Comparison of ENCODE assay signal across 7 cellular contexts in genomic region chr15:31330111-31330785, GRCh38. TPM values are rescaled to one million over a fixed set of nuclear protein-coding genes. Genes with fewer than 3 reads are reported as not detected.
A peak's percentile ranks its signal among the peaks of the same experiment; 100 is the strongest.
DNase-seq lines count a peak whose midpoint lies in the region; ATAC-seq, FAIRE-seq and TF ChIP-seq lines count a peak whose summit lies in the region.

No MANE protein-coding gene starts in this region.

- H3K4me3 ChIP-seq in GM23338 (peak overlapping the region; percentile 70; the same call in 1 of the 2 replicates), kidney (ENCODE audit: low read length in 2 of 2) (peak overlapping the region; percentile 3 to 70)

- H3F3A ChIP-seq in GM23338 (replicated peaks; ENCODE audit: low read depth): 0 out of 2 replicates have a peak, but pooled peaks cover 3% of the 10 kb centered on the region

- H3K79me2 ChIP-seq in GM23338 (replicated peaks; ENCODE audit: insufficient read depth): peaks cover 65% of the 10 kb centered on the region

- H3K27ac Mint-ChIP-seq in GM23338: no peak overlapping the region
- H3K27ac Mint-ChIP-seq in activated CD8-positive, alpha-beta T cell treated with anti-CD3 and anti-CD28 coated beads for 36 hours: peak overlapping the region; percentile 95
- peak overlapping the region; percentile 85 for H3K27ac Mint-ChIP-seq in stimulated activated memory B cell treated with anti-CD40 and anti-IgM and Interleukin-4, amounts not matched to agents 10 μg/mL and 1 μg/mL and 100 μg/mL, for 72 hours

- H3K4me2 ChIP-seq in GM23338: peak overlapping the region; percentile 88; the same call in 1 of the 2 replicates

- no peak for DNase-seq in GM23338 (ENCODE audit: low spot score)
- no peak for DNase-seq in activated CD8-positive, alpha-beta T cell treated with anti-CD3 and anti-CD28 coated beads for 36 hours
- no peak for DNase-seq in kidney
- no peak for DNase-seq in amygdala (lab: John Stamatoyannopoulos, UW)
- no peak for DNase-seq in NCI-H69 (lab: John Stamatoyannopoulos, UW)
- no peak for DNase-seq in GM13977 (ENCODE audit: low spot score)

- peaks cover 35% of the 10 kb centered on the region for H4K20me1 ChIP-seq in GM23338 (replicated peaks; ENCODE audit: insufficient read depth)

- H3K27me3 ChIP-seq in GM23338 (ENCODE audit: insufficient read depth): peaks cover under 1% of the 10 kb centered on the region; the same call in 1 of the 2 replicates

- no peak for FAIRE-seq in kidney (lab: Jason Lieb, UNC)

- H3K4me3 Mint-ChIP-seq in GM23338: peak overlapping the region; percentile 86
- H3K4me3 Mint-ChIP-seq in activated CD8-positive, alpha-beta T cell treated with anti-CD3 and anti-CD28 coated beads for 36 hours: peak overlapping the region; percentile 99
- H3K4me3 Mint-ChIP-seq in stimulated activated memory B cell treated with anti-CD40 and anti-IgM and Interleukin-4, amounts not matched to agents 10 μg/mL and 1 μg/mL and 100 μg/mL, for 72 hours: peak overlapping the region; percentile 88

- H2AFZ ChIP-seq in GM23338: no peak overlapping the region

- TF ChIP-seq CTCF in GM23338 (conservative IDR thresholded peaks at IDR 0.05; ENCODE audit: low read depth in 2 of 2) (no peak), kidney (IDR thresholded peaks at IDR 0.05; ENCODE audit: borderline replicate concordance, extremely low read depth, insufficient read depth) (no peak), GM13977 (IDR thresholded peaks at IDR 0.05; ENCODE audit: extremely low read depth, insufficient read depth, missing control alignments) (no peak)
- TF ChIP-seq CTCF in activated CD8-positive, alpha-beta T cell treated with anti-CD3 and anti-CD28 coated beads for 36 hours (IDR thresholded peaks at IDR 0.05): no peak

- POLR2A ChIA-PET in activated CD8-positive, alpha-beta T cell treated with anti-CD3 and anti-CD28 coated beads for 36 hours (lab: Charles Lee): interaction anchor here (0.8 to 3.6 kb wide), 3 partner anchors 13 to 36 kb away, joined by 3 to 28 read pairs (median 10); no protein-coding TSS in a partner anchor

- H3K4me1 Mint-ChIP-seq in GM23338: peaks cover 45% of the 10 kb centered on the region
- peaks cover 62% of the 10 kb centered on the region for H3K4me1 Mint-ChIP-seq in activated CD8-positive, alpha-beta T cell treated with anti-CD3 and anti-CD28 coated beads for 36 hours (ENCODE audit: low read depth)
- H3K4me1 Mint-ChIP-seq in stimulated activated memory B cell treated with anti-CD40 and anti-IgM and Interleukin-4, amounts not matched to agents 10 μg/mL and 1 μg/mL and 100 μg/mL, for 72 hours: peaks cover 55% of the 10 kb centered on the region

- H3K27ac ChIP-seq in GM23338 (ENCODE audit: low read depth) (no peak overlapping the region), kidney (ENCODE audit: low read depth in 2 of 2, low read length in 2 of 2) (peak overlapping the region in 1 of 2 donors; percentile 23)

- no peaks in the 10 kb centered on the region; the same call in 1 of the 3 replicates for H3K9me3 Mint-ChIP-seq in GM23338
- H3K9me3 Mint-ChIP-seq in activated CD8-positive, alpha-beta T cell treated with anti-CD3 and anti-CD28 coated beads for 36 hours: no peaks in the 10 kb centered on the region
- no peaks in the 10 kb centered on the region for H3K9me3 Mint-ChIP-seq in stimulated activated memory B cell treated with anti-CD40 and anti-IgM and Interleukin-4, amounts not matched to agents 10 μg/mL and 1 μg/mL and 100 μg/mL, for 72 hours

- H3K9me3 ChIP-seq in kidney (ENCODE audit: control insufficient read depth in 1 of 2, low read length in 2 of 2): no peaks in the 10 kb centered on the region

- no peaks in the 10 kb centered on the region for H3K36me3 ChIP-seq in GM23338 (ENCODE audit: insufficient read depth)
- H3K36me3 ChIP-seq in kidney (ENCODE audit: control insufficient read depth in 1 of 2, insufficient read depth in 2 of 2, low read length in 2 of 2): no peaks in the 10 kb centered on the region

- no peaks in the 10 kb centered on the region for H3K9me2 ChIP-seq in GM23338 (ENCODE audit: insufficient read depth)

- CTCF ChIA-PET in activated CD8-positive, alpha-beta T cell treated with anti-CD3 and anti-CD28 coated beads for 36 hours (lab: Charles Lee): no interaction called here

- no peaks in the 10 kb centered on the region; the same call in 2 of the 3 replicates for H3K36me3 Mint-ChIP-seq in GM23338 (ENCODE audit: low read depth)
- H3K36me3 Mint-ChIP-seq in activated CD8-positive, alpha-beta T cell treated with anti-CD3 and anti-CD28 coated beads for 36 hours (ENCODE audit: low read depth): peaks cover 33% of the 10 kb centered on the region
- H3K36me3 Mint-ChIP-seq in stimulated activated memory B cell treated with anti-CD40 and anti-IgM and Interleukin-4, amounts not matched to agents 10 μg/mL and 1 μg/mL and 100 μg/mL, for 72 hours: peaks cover 24% of the 10 kb centered on the region

- in situ Hi-C loops in GM13977 (cut with MboI; ENCODE audit: low pct_unique_long_range_greater_than_20kb, low sequenced_read_pairs, unreplicated experiment): no loop called here

- H3K9ac ChIP-seq in kidney (ENCODE audit: low read length in 2 of 2): no peak overlapping the region

- ATAC-seq in GM23338: no peak
- no peak for ATAC-seq in activated CD8-positive, alpha-beta T cell treated with anti-CD3 and anti-CD28 coated beads for 36 hours
- ATAC-seq in stimulated activated memory B cell treated with anti-CD40 and anti-IgM and Interleukin-4, amounts not matched to agents 10 μg/mL and 1 μg/mL and 100 μg/mL, for 72 hours: no peak

- intact Hi-C loops in activated CD8-positive, alpha-beta T cell treated with anti-CD3 and anti-CD28 coated beads for 36 hours (cut with micrococcal nuclease): loop anchor here (10.0 kb wide), 1 partner anchor 55 kb away; no protein-coding TSS in a partner anchor
- intact Hi-C loops in kidney (cut with DNase I): no loop called here

- H3K27me3 Mint-ChIP-seq in GM23338 (ENCODE audit: insufficient read depth, low read depth, poor library complexity): peaks cover 6% of the 10 kb centered on the region
- no peaks in the 10 kb centered on the region for H3K27me3 Mint-ChIP-seq in activated CD8-positive, alpha-beta T cell treated with anti-CD3 and anti-CD28 coated beads for 36 hours
- no peaks in the 10 kb centered on the region for H3K27me3 Mint-ChIP-seq in stimulated activated memory B cell treated with anti-CD40 and anti-IgM and Interleukin-4, amounts not matched to agents 10 μg/mL and 1 μg/mL and 100 μg/mL, for 72 hours

- H3K4me1 ChIP-seq in GM23338 (ENCODE audit: insufficient read depth) (peaks cover 25% of the 10 kb centered on the region), kidney (ENCODE audit: control insufficient read depth in 1 of 2, insufficient read depth in 1 of 2, low read depth in 1 of 2, low read length in 2 of 2) (peaks cover 40 to 50% of the 10 kb centered on the region in 2 donors)

TF ChIP-seq in GM23338, 12 proteins besides CTCF, POLR2A, EP300 and RAD21 (continues in another document):
- no peak for TF ChIP-seq EZH2 (IDR thresholded peaks at IDR 0.05; ENCODE audit: low read depth, unreplicated experiment)
- TF ChIP-seq ETS1 (IDR thresholded peaks at IDR 0.05): no peak
- no peak for TF ChIP-seq POLR2AphosphoS5 (IDR thresholded peaks at IDR 0.05; ENCODE audit: low read depth)
- no peak for TF ChIP-seq ZNF114 (CRISPR knock-in tag; IDR thresholded peaks at IDR 0.05)
- TF ChIP-seq JUNB (IDR thresholded peaks at IDR 0.05; ENCODE audit: unreplicated experiment): no peak
- no peak for TF ChIP-seq CREB1 (CRISPR knock-in tag; IDR thresholded peaks at IDR 0.05; ENCODE audit: low read depth)
- no peak for TF ChIP-seq NANOG (IDR thresholded peaks at IDR 0.05; ENCODE audit: borderline replicate concordance)
- no peak for TF ChIP-seq REST (IDR thresholded peaks at IDR 0.05; ENCODE audit: unreplicated experiment)

RNA-seq across cellular contexts. Expression of gene KLF13, which starts 3.6 kb away (rescaled TPM):
- total RNA-seq in GM23338 (2014; rRNA removed; shearing (Covaris generic)): 21.5 and 23.5 TPM in 2 replicates
- 28.6 and 35.7 TPM in 2 replicates for polyA plus RNA-seq in GM23338 (2016; fragmentation: Nextera tagmentation; extraction: Ambion mirVana)
- 100 to 1,000 TPM; 163 to 175 TPM for total RNA-seq in activated CD8-positive, alpha-beta T cell treated with anti-CD3 and anti-CD28 coated beads for 36 hours
- 123 TPM for total RNA-seq in kidney
- polyA plus RNA-seq in kidney (ENCODE audit: insufficient read depth, low read depth, low replicate concordance): 55.5 TPM
